8 cellular contexts compared by ENCODE assay signal in the genomic region with DNA sequence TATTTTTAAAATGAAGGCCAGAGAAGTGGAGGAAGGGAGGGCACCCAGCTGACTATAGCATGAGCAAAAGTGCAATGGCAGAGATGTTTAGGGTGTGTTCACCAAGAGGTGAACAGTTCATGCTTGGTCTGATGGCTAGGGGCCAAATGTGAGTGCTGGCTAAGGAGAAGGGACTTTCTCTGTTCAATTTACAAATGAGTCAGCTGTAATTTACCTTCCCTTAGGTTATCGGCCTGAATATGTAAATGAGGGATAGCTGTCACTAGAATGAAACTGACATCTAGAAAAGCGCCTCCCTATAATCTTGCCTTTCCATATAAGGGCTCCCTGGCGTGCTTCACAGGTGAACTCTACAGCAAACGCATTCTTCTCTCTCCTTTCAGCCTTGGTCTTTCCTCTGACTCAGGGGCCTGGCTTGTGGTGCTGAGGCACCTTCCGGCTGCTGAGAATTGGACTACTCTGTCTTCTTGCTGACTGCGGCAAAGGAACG.
DNase-seq lines count a peak whose midpoint lies in the region; ATAC-seq, FAIRE-seq and TF ChIP-seq lines count a peak whose summit lies in the region.

No MANE protein-coding gene starts in this region.

- H3K9me3 Mint-ChIP-seq in stimulated activated memory B cell treated with anti-CD40 and anti-IgM and Interleukin-4, amounts not matched to agents 10 μg/mL and 1 μg/mL and 100 μg/mL, for 72 hours = no peaks in the 10 kb centered on the region

- H3K4me1 Mint-ChIP-seq in stimulated activated memory B cell treated with anti-CD40 and anti-IgM and Interleukin-4, amounts not matched to agents 10 μg/mL and 1 μg/mL and 100 μg/mL, for 72 hours = peaks cover 45% of the 10 kb centered on the region

- no peaks in the 10 kb centered on the region for H3K27me3 Mint-ChIP-seq in stimulated activated memory B cell treated with anti-CD40 and anti-IgM and Interleukin-4, amounts not matched to agents 10 μg/mL and 1 μg/mL and 100 μg/mL, for 72 hours

- H3K36me3 Mint-ChIP-seq in stimulated activated memory B cell treated with anti-CD40 and anti-IgM and Interleukin-4, amounts not matched to agents 10 μg/mL and 1 μg/mL and 100 μg/mL, for 72 hours = no peaks in the 10 kb centered on the region

- peak overlapping the region; percentile 45 for H3K27ac Mint-ChIP-seq in stimulated activated memory B cell treated with anti-CD40 and anti-IgM and Interleukin-4, amounts not matched to agents 10 μg/mL and 1 μg/mL and 100 μg/mL, for 72 hours

- no TSS peak for BruUV-seq in OCI-LY7 (replicated peaks; lab: Mats Ljungman, UMichigan)

- POLR2A ChIA-PET in OCI-LY7 (lab: Charles Lee) = interaction anchor here (0.5 to 2.0 kb wide), 10 partner anchors 9 to 1022 kb away, joined by 3 to 6 read pairs (median 3); no protein-coding TSS in a partner anchor

- no peak for TF ChIP-seq CTCF in OCI-LY7 (conservative IDR thresholded peaks at IDR 0.05; ENCODE audit: low read length)

- DNase-seq in OCI-LY7 (ENCODE audit: low spot score) = no peak
- peak; percentile 72 for DNase-seq in astrocyte of the hippocampus (ENCODE audit: low read depth, low spot score)
- DNase-seq in posterior vena cava (ENCODE audit: low spot score) = no peak
- no peak for DNase-seq in frontal cortex (ENCODE audit: low spot score in 2 of 2)
- DNase-seq in GOT3 (lab: John Stamatoyannopoulos, UW) = no peak

- CTCF ChIA-PET in OCI-LY7 (lab: Charles Lee; ENCODE audit: unreplicated experiment) = interaction anchor here (1.3 to 1.9 kb wide), 2 partner anchors 10 to 19 kb away, joined by 5 to 6 read pairs; no protein-coding TSS in a partner anchor

- peak overlapping the region; percentile 14; the same call in 1 of the 2 replicates for H2AFZ ChIP-seq in OCI-LY7 (ENCODE audit: low read length)

- intact Hi-C loops in OCI-LY7 (cut with micrococcal nuclease; ENCODE audit: unreplicated experiment) = no loop called here
- intact Hi-C loops in posterior vena cava (cut with DNase I) = no loop called here

- H4K20me1 ChIP-seq in OCI-LY7 (ENCODE audit: insufficient read depth, low read length) = no peaks in the 10 kb centered on the region

- 0 out of 2 replicates have a peak overlapping the region, but pooled peaks have one; percentile 9 for H3K4me2 ChIP-seq in OCI-LY7 (ENCODE audit: low read length)

- H3K4me1 ChIP-seq in OCI-LY7 (ENCODE audit: insufficient read depth, low read length, poor library complexity, severe bottlenecking) = peaks cover 27% of the 10 kb centered on the region

- FAIRE-seq in frontal cortex (lab: Jason Lieb, UNC) = no peak

- no peak overlapping the region for H3K27ac ChIP-seq in OCI-LY7 (ENCODE audit: low read depth, low read length, poor library complexity, severe bottlenecking)

- peak overlapping the region; percentile 48 for H3K4me3 Mint-ChIP-seq in stimulated activated memory B cell treated with anti-CD40 and anti-IgM and Interleukin-4, amounts not matched to agents 10 μg/mL and 1 μg/mL and 100 μg/mL, for 72 hours

- peak; percentile 95 for ATAC-seq in GM18517 (IDR thresholded peaks at IDR 0.05; ENCODE audit: unreplicated experiment)
- peak; percentile 89 for ATAC-seq in HG02623 (IDR thresholded peaks at IDR 0.05; ENCODE audit: unreplicated experiment)
- peak; percentile 94 for ATAC-seq in stimulated activated memory B cell treated with anti-CD40 and anti-IgM and Interleukin-4, amounts not matched to agents 10 μg/mL and 1 μg/mL and 100 μg/mL, for 72 hours

- no peaks in the 10 kb centered on the region; the same call in 1 of the 2 replicates for H3K36me3 ChIP-seq in OCI-LY7 (ENCODE audit: insufficient read depth, low read length)

- no peak overlapping the region for H3K4me3 ChIP-seq in OCI-LY7 (ENCODE audit: low read depth, low read length, poor library complexity, severe bottlenecking)

- no peaks in the 10 kb centered on the region; the same call in 1 of the 2 replicates for H3K9me3 ChIP-seq in OCI-LY7 (ENCODE audit: low read length)

- H3K79me2 ChIP-seq in OCI-LY7 (ENCODE audit: insufficient read depth, low read depth, low read length) = no peaks in the 10 kb centered on the region

- H3K9me2 ChIP-seq in OCI-LY7 (ENCODE audit: insufficient read depth, low read length) = no peaks in the 10 kb centered on the region
